In genomic region chr5:133996683-133997252, GRCh38 we compare ENCODE assay signal across 1 cellular context.
A peak's percentile ranks its signal among the peaks of the same experiment; 100 is the strongest.
TF ChIP-seq lines count a peak whose summit lies in the region.

No MANE protein-coding gene starts in this region.

TF ChIP-seq in HepG2, 621 proteins besides CTCF, POLR2A, EP300 and RAD21 (continued from another document):
- no peak for TF ChIP-seq ZBTB40 (IDR thresholded peaks at IDR 0.05)
- no peak for TF ChIP-seq ZBTB40 (CRISPR knock-in tag; IDR thresholded peaks at IDR 0.05)
- no peak for TF ChIP-seq ZFP37 (CRISPR knock-in tag; IDR thresholded peaks at IDR 0.05; ENCODE audit: borderline replicate concordance)
- no peak for TF ChIP-seq E2F1 (CRISPR knock-in tag; IDR thresholded peaks at IDR 0.05)
- TF ChIP-seq TAF1 (CRISPR knock-in tag; IDR thresholded peaks at IDR 0.05): no peak
- no peak for TF ChIP-seq LRRFIP1 (CRISPR knock-in tag; conservative IDR thresholded peaks at IDR 0.05)
- no peak; the same call in 1 of the 2 replicates for TF ChIP-seq GABPB1 (CRISPR knock-in tag; IDR thresholded peaks at IDR 0.05)
- no peak for TF ChIP-seq ZNF335 (CRISPR knock-in tag; IDR thresholded peaks at IDR 0.05)
- no peak for TF ChIP-seq TRIM22 (IDR thresholded peaks at IDR 0.05)
- no peak for TF ChIP-seq ZNF773 (CRISPR knock-in tag; IDR thresholded peaks at IDR 0.05; ENCODE audit: borderline replicate concordance)
- no peak for TF ChIP-seq MAZ (IDR thresholded peaks at IDR 0.05; ENCODE audit: borderline replicate concordance, low read depth, low read length)
- 0 out of 2 replicates have a peak, but pooled peaks have one; percentile 30 for TF ChIP-seq MAZ (CRISPR knock-in tag; IDR thresholded peaks at IDR 0.05; ENCODE audit: low read depth)
- no peak for TF ChIP-seq ZNF34 (CRISPR knock-in tag; IDR thresholded peaks at IDR 0.05; ENCODE audit: borderline replicate concordance)
- no peak for TF ChIP-seq NFKBIZ (CRISPR knock-in tag; IDR thresholded peaks at IDR 0.05)
- TF ChIP-seq TARDBP (CRISPR knock-in tag; IDR thresholded peaks at IDR 0.05): peak; percentile 8; the same call in 1 of the 2 replicates
- TF ChIP-seq SAP130 (CRISPR knock-in tag; IDR thresholded peaks at IDR 0.05; ENCODE audit: low read depth): 0 out of 2 replicates have a peak, but pooled peaks have one; percentile 28
TF ChIP-seq in HepG2: peak in this region for 11.
